Comparison of ENCODE assay signal across 1 cellular context in the genomic region with DNA sequence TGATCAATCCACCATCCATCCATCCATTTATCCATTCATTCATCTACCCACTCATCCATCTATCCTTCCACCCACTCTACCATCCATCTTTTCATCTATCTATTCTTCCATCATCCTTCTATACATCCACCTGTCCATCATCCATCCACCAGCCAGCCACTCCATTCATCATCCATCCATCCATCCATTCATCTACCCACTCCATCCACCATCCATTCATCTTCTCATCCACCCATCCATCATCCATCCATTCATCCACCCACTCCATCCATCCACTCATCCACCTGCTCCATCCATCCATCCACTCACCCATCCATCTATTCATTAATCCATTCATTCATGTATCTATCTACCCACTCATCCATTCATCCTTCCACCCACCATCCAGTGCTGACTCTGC.
TF ChIP-seq lines count a peak whose summit lies in the region.

No MANE protein-coding gene starts in this region.

TF ChIP-seq in H1, 55 proteins besides CTCF, POLR2A, EP300 and RAD21 (continued from another document):
- TF ChIP-seq CTBP2 (IDR thresholded peaks at IDR 0.05; ENCODE audit: borderline replicate concordance, insufficient read depth, insufficient read length, low read length) (no peak), SUZ12 (IDR thresholded peaks at IDR 0.05; ENCODE audit: low read length) (no peak), PHF8 (conservative IDR thresholded peaks at IDR 0.05; ENCODE audit: low read depth, low read length) (no peak), FOSL1 (IDR thresholded peaks at IDR 0.05; ENCODE audit: insufficient read depth, low read depth, low read length) (no peak), RBBP5 (IDR thresholded peaks at IDR 0.05; ENCODE audit: borderline replicate concordance, low read depth, low read length) (no peak), JUN (IDR thresholded peaks at IDR 0.05; ENCODE audit: low read depth, low read length) (no peak), GABPA (IDR thresholded peaks at IDR 0.05; ENCODE audit: borderline replicate concordance, insufficient read depth, low read length) (no peak), BACH1 (IDR thresholded peaks at IDR 0.05; ENCODE audit: low read length) (no peak), SP1 (IDR thresholded peaks at IDR 0.05; ENCODE audit: low read depth, low read length) (no peak)
